In genomic region chr18:3454365-3455089, GRCh38 we compare ENCODE assay signal across 8 cellular contexts. TPM values are rescaled to one million over a fixed set of nuclear protein-coding genes. Genes with fewer than 3 reads are reported as not detected.
DNase-seq lines count a peak whose midpoint lies in the region; ATAC-seq and TF ChIP-seq lines count a peak whose summit lies in the region.

No MANE protein-coding gene starts in this region.

- no peak for ATAC-seq in HG03039 (IDR thresholded peaks at IDR 0.05; ENCODE audit: unreplicated experiment)

- DNase-seq in BE2C, result no peak
- DNase-seq in GM10266 (ENCODE audit: extremely low spot score), result peak; percentile 44
- peak; percentile 24 for DNase-seq in NCI-H526 treated with DMSO at 0.1 percent for 48 hours (lab: John Stamatoyannopoulos, UW)
- DNase-seq in activated naive CD8-positive, alpha-beta T cell treated with anti-CD3 and anti-CD28 coated beads for 36 hours, result no peak
- no peak for DNase-seq in mesenteric fat pad (ENCODE audit: low spot score)

- peak overlapping the region; percentile 21 for H3K4me3 ChIP-seq in BE2C (ENCODE audit: low read depth, low read length)
- H3K4me3 ChIP-seq in iPS-11a (ENCODE audit: low read depth, low read length), result peak overlapping the region; percentile 96
- peak overlapping the region in 5 of 7 experiments; percentile 11 to 87 (median 80) for H3K4me3 ChIP-seq in skin epidermis

- H3K4me1 ChIP-seq in BE2C, result no peaks in the 10 kb centered on the region

- peaks cover 6% of the 10 kb centered on the region for H3K27me3 ChIP-seq in BE2C

- H3K36me3 ChIP-seq in BE2C, result no peaks in the 10 kb centered on the region

- TF ChIP-seq CTCF in BE2C (IDR thresholded peaks at IDR 0.05; ENCODE audit: low read depth, low read length), result peak; percentile 67
- peak; percentile 64 for TF ChIP-seq CTCF in GM10266 (IDR thresholded peaks at IDR 0.05; ENCODE audit: control insufficient read depth, insufficient read depth, low read depth, missing control alignments)

- peaks cover 51% of the 10 kb centered on the region for H3K4me1 Mint-ChIP-seq in activated naive CD8-positive, alpha-beta T cell treated with anti-CD3 and anti-CD28 coated beads for 36 hours

- peak overlapping the region; percentile 99 for H3K27ac Mint-ChIP-seq in activated naive CD8-positive, alpha-beta T cell treated with anti-CD3 and anti-CD28 coated beads for 36 hours

- no peaks in the 10 kb centered on the region for H3K9me3 Mint-ChIP-seq in activated naive CD8-positive, alpha-beta T cell treated with anti-CD3 and anti-CD28 coated beads for 36 hours

- peak overlapping the region; percentile 84 for H3K4me3 Mint-ChIP-seq in activated naive CD8-positive, alpha-beta T cell treated with anti-CD3 and anti-CD28 coated beads for 36 hours

- peak overlapping the region in 20 of 21 experiments; percentile 19 to 100 (median 99) for H3K27ac ChIP-seq in skin epidermis

- peaks cover 33% of the 10 kb centered on the region for H3K36me3 Mint-ChIP-seq in activated naive CD8-positive, alpha-beta T cell treated with anti-CD3 and anti-CD28 coated beads for 36 hours

- H3K27me3 Mint-ChIP-seq in activated naive CD8-positive, alpha-beta T cell treated with anti-CD3 and anti-CD28 coated beads for 36 hours, result no peaks in the 10 kb centered on the region

- no peaks in the 10 kb centered on the region for H3K9me3 ChIP-seq in BE2C

RNA-seq across cellular contexts. Expression of gene TGIF1, which starts 4.6 kb away (rescaled TPM):
- not detected for polyA plus RNA-seq in BE2C (2012; ENCODE audit: insufficient read depth, insufficient read length, low read depth)
- total RNA-seq in activated naive CD8-positive, alpha-beta T cell treated with anti-CD3 and anti-CD28 coated beads for 36 hours, result 10 to 100 TPM; 18.8 to 21.2 TPM
- total RNA-seq in mesenteric fat pad, result 59.3 TPM

Comparison
In these comparisons a context has a peak if more than half of its experiments do, and no peak if none do; other contexts are left out.
1. DNase-seq: peak in GM10266 (single experiment) and NCI-H526 treated with DMSO at 0.1 percent for 48 hours (single experiment); none in BE2C (single experiment), activated naive CD8-positive, alpha-beta T cell treated with anti-CD3 and anti-CD28 coated beads for 36 hours (single experiment) and mesenteric fat pad (single experiment).
2. H3K4me3 ChIP-seq: peak in every context shown above with its lines; median percentile 96 in iPS-11a; 80 in skin epidermis; 21 in BE2C.